ENCODE assay signal across 17 cellular contexts in genomic region chr6:88163576-88163975, GRCh38. TPM values are rescaled to one million over a fixed set of nuclear protein-coding genes. Genes with fewer than 3 reads are reported as not detected.
"Had no signal": no experiment of that assay in that cellular context is flagged by ENCODE, and none has a peak within 500 bp of the region (broad histone marks: within the 10 kb centered on the region; RNA-seq: fewer than 3 reads in every experiment).

No MANE protein-coding gene starts in this region.

- H3K4me3 ChIP-seq: heart right ventricle had no signal

- H3K27ac Mint-ChIP-seq: activated T-helper 1 cell treated with anti-CD3 and anti-CD28 coated beads, Interleukin-12 subunit alpha, Interleukin-12 subunit beta, Interleukin-2, Interleukin-4 antibody, amounts not matched to agents 30 ng/mL and 10 ng/mL and 1 ng/mL, durations not matched to agents 14 hours and 24 hours and 36 hours had no signal

- H3K4me3 Mint-ChIP-seq: activated T-helper 1 cell treated with anti-CD3 and anti-CD28 coated beads, Interleukin-12 subunit alpha, Interleukin-12 subunit beta, Interleukin-2, Interleukin-4 antibody, amounts not matched to agents 30 ng/mL and 10 ng/mL and 1 ng/mL, durations not matched to agents 14 hours and 24 hours and 36 hours had no signal

- ATAC-seq: activated CD4-positive, CD25-positive, alpha-beta regulatory T cell treated with anti-CD3 and anti-CD28 coated beads, Interleukin-2, amount 50 U/mL, for 24 hours; heart right ventricle; left cardiac atrium; lower lobe of right lung had no signal

- DNase-seq: activated CD4-positive, alpha-beta T cell treated with anti-CD3 and anti-CD28 coated beads, Interleukin-2, amount 50 U/mL, for 1 hour; activated naive CD4-positive, alpha-beta T cell treated with Interleukin-2 at 50 U/mL for 16 hours; foreskin fibroblast; heart right ventricle; left cardiac atrium; lower lobe of right lung; stimulated activated CD4-positive, alpha-beta T cell treated with anti-CD3 and anti-CD28 coated beads, Interleukin-12 subunit alpha, Interleukin-12 subunit beta, amount 100 ng/mL, for 4 hours; stimulated activated naive CD4-positive, alpha-beta T cell; substantia nigra; T-helper 9 cell; trophoblast cell had no signal

- H3K27ac ChIP-seq: ascending aorta, heart right ventricle, lower lobe of right lung, neutrophil, parathyroid adenoma had no signal

- H3K9me3 Mint-ChIP-seq: activated T-helper 1 cell treated with anti-CD3 and anti-CD28 coated beads, Interleukin-12 subunit alpha, Interleukin-12 subunit beta, Interleukin-2, Interleukin-4 antibody, amounts not matched to agents 30 ng/mL and 10 ng/mL and 1 ng/mL, durations not matched to agents 14 hours and 24 hours and 36 hours had no signal

- H3K9me3 ChIP-seq: ascending aorta, heart right ventricle, lower lobe of right lung, neutrophil had no signal

- H3K36me3 ChIP-seq: ascending aorta, heart right ventricle, lower lobe of right lung, neutrophil had no signal

- H3K4me1 ChIP-seq: parathyroid adenoma had no signal

RNA-seq across cellular contexts. Expression of gene CNR1, which starts 2.6 kb away (rescaled TPM):
- total RNA-seq: activated CD8-positive, alpha-beta memory T cell treated with anti-CD3 and anti-CD28 coated beads for 36 hours; activated T-helper 1 cell treated with anti-CD3 and anti-CD28 coated beads, Interleukin-12 subunit alpha, Interleukin-12 subunit beta, Interleukin-2, Interleukin-4 antibody, amounts not matched to agents 30 ng/mL and 10 ng/mL and 1 ng/mL, durations not matched to agents 14 hours and 24 hours and 36 hours had no signal
